In the genomic region with DNA sequence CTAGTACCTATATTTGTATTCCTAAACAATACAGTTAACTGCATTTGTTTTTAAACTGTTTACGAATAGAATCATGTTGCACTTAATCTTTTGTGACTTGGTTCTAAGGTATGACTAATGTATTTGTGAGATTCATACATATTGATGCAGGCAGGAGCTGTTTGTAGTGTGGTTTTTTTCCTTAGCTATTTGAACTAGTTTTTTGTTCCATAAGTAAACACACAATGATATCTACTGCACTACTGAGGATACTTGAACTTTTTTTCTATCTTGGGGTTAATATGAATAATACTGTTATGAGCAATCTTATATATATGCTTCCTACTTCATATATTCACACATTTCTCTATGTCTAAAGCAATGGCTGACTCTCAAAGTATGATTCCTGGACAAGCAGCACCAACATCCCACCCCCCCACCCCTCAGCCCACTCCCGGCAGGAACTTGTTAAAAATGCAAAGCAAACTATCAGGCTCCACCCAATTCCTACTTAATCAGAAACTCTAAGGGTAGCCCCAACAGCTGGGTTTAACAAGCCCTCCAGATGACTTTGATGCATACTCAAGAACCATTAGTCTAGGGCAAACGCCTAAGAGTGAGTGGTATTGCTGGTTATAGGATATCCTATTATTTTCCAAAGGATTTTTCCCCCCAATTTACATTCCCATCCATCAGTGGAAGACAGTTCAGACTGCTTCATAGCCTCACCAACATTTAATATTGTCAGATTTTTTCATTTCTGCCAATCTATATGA, we compare ENCODE assay signal across 2 cellular contexts.
TF ChIP-seq lines count a peak whose summit lies in the region.

No MANE protein-coding gene starts in this region.

TF ChIP-seq in SK-N-SH treated with all-trans-retinoic acid at 6 μM for 48 hours, 23 proteins besides CTCF, POLR2A, EP300 and RAD21 (continued from another document):
- TF ChIP-seq, protein P1, sequence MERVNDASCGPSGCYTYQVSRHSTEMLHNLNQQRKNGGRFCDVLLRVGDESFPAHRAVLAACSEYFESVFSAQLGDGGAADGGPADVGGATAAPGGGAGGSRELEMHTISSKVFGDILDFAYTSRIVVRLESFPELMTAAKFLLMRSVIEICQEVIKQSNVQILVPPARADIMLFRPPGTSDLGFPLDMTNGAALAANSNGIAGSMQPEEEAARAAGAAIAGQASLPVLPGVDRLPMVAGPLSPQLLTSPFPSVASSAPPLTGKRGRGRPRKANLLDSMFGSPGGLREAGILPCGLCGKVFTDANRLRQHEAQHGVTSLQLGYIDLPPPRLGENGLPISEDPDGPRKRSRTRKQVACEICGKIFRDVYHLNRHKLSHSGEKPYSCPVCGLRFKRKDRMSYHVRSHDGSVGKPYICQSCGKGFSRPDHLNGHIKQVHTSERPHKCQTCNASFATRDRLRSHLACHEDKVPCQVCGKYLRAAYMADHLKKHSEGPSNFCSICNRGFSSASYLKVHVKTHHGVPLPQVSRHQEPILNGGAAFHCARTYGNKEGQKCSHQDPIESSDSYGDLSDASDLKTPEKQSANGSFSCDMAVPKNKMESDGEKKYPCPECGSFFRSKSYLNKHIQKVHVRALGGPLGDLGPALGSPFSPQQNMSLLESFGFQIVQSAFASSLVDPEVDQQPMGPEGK (CRISPR knock-in tag; IDR thresholded peaks at IDR 0.05; ENCODE audit: borderline replicate concordance): no peak
- TF ChIP-seq SNAI2 (CRISPR knock-in tag; IDR thresholded peaks at IDR 0.05): no peak
- no peak for TF ChIP-seq TCF4 (CRISPR knock-in tag; IDR thresholded peaks at IDR 0.05; ENCODE audit: borderline replicate concordance)
- TF ChIP-seq ESRRG (CRISPR knock-in tag; IDR thresholded peaks at IDR 0.05): no peak
- TF ChIP-seq PPARA (CRISPR knock-in tag; IDR thresholded peaks at IDR 0.05; ENCODE audit: borderline replicate concordance): no peak
- no peak for TF ChIP-seq GLIS3 (CRISPR knock-in tag; IDR thresholded peaks at IDR 0.05)
- TF ChIP-seq ISL1 (CRISPR knock-in tag; IDR thresholded peaks at IDR 0.05): no peak
- TF ChIP-seq ZNF70 (CRISPR knock-in tag; IDR thresholded peaks at IDR 0.05): no peak
- TF ChIP-seq, protein P2, sequence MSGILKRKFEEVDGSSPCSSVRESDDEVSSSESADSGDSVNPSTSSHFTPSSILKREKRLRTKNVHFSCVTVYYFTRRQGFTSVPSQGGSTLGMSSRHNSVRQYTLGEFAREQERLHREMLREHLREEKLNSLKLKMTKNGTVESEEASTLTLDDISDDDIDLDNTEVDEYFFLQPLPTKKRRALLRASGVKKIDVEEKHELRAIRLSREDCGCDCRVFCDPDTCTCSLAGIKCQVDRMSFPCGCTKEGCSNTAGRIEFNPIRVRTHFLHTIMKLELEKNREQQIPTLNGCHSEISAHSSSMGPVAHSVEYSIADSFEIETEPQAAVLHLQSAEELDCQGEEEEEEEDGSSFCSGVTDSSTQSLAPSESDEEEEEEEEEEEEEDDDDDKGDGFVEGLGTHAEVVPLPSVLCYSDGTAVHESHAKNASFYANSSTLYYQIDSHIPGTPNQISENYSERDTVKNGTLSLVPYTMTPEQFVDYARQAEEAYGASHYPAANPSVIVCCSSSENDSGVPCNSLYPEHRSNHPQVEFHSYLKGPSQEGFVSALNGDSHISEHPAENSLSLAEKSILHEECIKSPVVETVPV (CRISPR knock-in tag; IDR thresholded peaks at IDR 0.05): no peak
- TF ChIP-seq, protein P3, sequence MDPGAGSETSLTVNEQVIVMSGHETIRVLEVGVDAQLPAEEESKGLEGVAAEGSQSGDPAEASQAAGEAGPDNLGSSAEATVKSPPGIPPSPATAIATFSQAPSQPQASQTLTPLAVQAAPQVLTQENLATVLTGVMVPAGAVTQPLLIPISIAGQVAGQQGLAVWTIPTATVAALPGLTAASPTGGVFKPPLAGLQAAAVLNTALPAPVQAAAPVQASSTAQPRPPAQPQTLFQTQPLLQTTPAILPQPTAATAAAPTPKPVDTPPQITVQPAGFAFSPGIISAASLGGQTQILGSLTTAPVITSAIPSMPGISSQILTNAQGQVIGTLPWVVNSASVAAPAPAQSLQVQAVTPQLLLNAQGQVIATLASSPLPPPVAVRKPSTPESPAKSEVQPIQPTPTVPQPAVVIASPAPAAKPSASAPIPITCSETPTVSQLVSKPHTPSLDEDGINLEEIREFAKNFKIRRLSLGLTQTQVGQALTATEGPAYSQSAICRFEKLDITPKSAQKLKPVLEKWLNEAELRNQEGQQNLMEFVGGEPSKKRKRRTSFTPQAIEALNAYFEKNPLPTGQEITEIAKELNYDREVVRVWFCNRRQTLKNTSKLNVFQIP (CRISPR knock-in tag; IDR thresholded peaks at IDR 0.05; ENCODE audit: borderline replicate concordance, low read depth): no peak
- TF ChIP-seq ZFP30 (CRISPR knock-in tag; IDR thresholded peaks at IDR 0.05): no peak
- TF ChIP-seq OSR1 (CRISPR knock-in tag; IDR thresholded peaks at IDR 0.05): no peak
- no peak for TF ChIP-seq ZNF8 (CRISPR knock-in tag; IDR thresholded peaks at IDR 0.05)
- TF ChIP-seq, protein P4, sequence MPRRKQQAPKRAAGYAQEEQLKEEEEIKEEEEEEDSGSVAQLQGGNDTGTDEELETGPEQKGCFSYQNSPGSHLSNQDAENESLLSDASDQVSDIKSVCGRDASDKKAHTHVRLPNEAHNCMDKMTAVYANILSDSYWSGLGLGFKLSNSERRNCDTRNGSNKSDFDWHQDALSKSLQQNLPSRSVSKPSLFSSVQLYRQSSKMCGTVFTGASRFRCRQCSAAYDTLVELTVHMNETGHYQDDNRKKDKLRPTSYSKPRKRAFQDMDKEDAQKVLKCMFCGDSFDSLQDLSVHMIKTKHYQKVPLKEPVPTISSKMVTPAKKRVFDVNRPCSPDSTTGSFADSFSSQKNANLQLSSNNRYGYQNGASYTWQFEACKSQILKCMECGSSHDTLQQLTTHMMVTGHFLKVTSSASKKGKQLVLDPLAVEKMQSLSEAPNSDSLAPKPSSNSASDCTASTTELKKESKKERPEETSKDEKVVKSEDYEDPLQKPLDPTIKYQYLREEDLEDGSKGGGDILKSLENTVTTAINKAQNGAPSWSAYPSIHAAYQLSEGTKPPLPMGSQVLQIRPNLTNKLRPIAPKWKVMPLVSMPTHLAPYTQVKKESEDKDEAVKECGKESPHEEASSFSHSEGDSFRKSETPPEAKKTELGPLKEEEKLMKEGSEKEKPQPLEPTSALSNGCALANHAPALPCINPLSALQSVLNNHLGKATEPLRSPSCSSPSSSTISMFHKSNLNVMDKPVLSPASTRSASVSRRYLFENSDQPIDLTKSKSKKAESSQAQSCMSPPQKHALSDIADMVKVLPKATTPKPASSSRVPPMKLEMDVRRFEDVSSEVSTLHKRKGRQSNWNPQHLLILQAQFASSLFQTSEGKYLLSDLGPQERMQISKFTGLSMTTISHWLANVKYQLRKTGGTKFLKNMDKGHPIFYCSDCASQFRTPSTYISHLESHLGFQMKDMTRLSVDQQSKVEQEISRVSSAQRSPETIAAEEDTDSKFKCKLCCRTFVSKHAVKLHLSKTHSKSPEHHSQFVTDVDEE (CRISPR knock-in tag; IDR thresholded peaks at IDR 0.05): no peak
- no peak for TF ChIP-seq ZFP3 (CRISPR knock-in tag; IDR thresholded peaks at IDR 0.05)
- no peak for TF ChIP-seq ARNTL (CRISPR knock-in tag; IDR thresholded peaks at IDR 0.05; ENCODE audit: borderline replicate concordance, low read depth)

TF ChIP-seq in SK-N-SH, 30 proteins besides CTCF, POLR2A, EP300 and RAD21 (continued from another document):
- TF ChIP-seq RXRA (IDR thresholded peaks at IDR 0.05; ENCODE audit: borderline replicate concordance, low read depth): no peak
- no peak for TF ChIP-seq EZH2phosphoT487 (IDR thresholded peaks at IDR 0.05; ENCODE audit: borderline replicate concordance, low read depth)
- TF ChIP-seq JUND (IDR thresholded peaks at IDR 0.05): no peak
- TF ChIP-seq, protein P5, sequence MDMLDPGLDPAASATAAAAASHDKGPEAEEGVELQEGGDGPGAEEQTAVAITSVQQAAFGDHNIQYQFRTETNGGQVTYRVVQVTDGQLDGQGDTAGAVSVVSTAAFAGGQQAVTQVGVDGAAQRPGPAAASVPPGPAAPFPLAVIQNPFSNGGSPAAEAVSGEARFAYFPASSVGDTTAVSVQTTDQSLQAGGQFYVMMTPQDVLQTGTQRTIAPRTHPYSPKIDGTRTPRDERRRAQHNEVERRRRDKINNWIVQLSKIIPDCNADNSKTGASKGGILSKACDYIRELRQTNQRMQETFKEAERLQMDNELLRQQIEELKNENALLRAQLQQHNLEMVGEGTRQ (IDR thresholded peaks at IDR 0.05; ENCODE audit: borderline replicate concordance, low read depth, low read length): no peak
- TF ChIP-seq, protein P6, sequence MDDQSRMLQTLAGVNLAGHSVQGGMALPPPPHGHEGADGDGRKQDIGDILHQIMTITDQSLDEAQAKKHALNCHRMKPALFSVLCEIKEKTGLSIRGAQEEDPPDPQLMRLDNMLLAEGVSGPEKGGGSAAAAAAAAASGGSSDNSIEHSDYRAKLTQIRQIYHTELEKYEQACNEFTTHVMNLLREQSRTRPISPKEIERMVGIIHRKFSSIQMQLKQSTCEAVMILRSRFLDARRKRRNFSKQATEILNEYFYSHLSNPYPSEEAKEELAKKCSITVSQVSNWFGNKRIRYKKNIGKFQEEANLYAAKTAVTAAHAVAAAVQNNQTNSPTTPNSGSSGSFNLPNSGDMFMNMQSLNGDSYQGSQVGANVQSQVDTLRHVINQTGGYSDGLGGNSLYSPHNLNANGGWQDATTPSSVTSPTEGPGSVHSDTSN (IDR thresholded peaks at IDR 0.05): no peak
- no peak for TF ChIP-seq MEF2A (IDR thresholded peaks at IDR 0.05; ENCODE audit: borderline replicate concordance, low read depth)
- TF ChIP-seq FOXJ3 (CRISPR knock-in tag; IDR thresholded peaks at IDR 0.05): no peak
- TF ChIP-seq RCOR1 (IDR thresholded peaks at IDR 0.05; ENCODE audit: low read length): no peak
- TF ChIP-seq, protein P7, sequence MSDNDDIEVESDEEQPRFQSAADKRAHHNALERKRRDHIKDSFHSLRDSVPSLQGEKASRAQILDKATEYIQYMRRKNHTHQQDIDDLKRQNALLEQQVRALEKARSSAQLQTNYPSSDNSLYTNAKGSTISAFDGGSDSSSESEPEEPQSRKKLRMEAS (IDR thresholded peaks at IDR 0.05; ENCODE audit: low read depth): no peak
